In the genomic region with DNA sequence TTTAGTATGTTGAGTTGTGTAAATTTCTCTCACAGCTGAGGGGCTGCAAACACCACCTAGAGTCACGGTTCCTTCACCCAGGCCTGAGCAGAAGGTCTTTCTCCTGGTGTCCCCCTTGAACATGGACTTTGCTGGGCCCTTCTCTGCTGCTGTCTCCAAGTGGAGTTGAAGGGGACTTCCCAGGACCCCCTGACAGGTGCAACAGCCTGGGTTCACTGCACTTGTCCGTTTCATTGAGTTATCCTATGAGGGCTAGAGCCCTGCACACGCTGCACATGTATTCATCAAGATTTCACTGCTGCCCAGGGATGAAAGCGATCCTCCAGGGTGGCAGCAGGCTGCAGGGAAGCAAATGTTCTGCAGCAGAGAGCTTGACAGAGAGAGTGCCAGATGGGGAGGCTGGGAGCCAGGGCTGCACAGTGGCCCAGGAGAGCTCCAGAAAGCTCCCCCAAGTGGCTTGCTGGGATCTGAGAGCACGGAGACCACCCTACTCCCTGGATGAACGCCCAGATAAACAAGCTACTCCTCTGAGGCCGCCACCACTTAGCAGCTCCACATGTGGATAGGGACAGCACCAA, we compare ENCODE assay signal across 32 cellular contexts. TPM values are rescaled to one million over a fixed set of nuclear protein-coding genes. Genes with fewer than 3 reads are reported as not detected.
A peak's percentile ranks its signal among the peaks of the same experiment; 100 is the strongest.
DNase-seq lines count a peak whose midpoint lies in the region; ATAC-seq and TF ChIP-seq lines count a peak whose summit lies in the region.
"Had no signal": no experiment of that assay in that cellular context is flagged by ENCODE, and none has a peak within 500 bp of the region (broad histone marks: within the 10 kb centered on the region; RNA-seq: fewer than 3 reads in every experiment).

No MANE protein-coding gene starts in this region.

- peaks cover 6% of the 10 kb centered on the region for H3K27me3 Mint-ChIP-seq in glutamatergic neuron (ENCODE audit: unreplicated experiment)
- H3K27me3 Mint-ChIP-seq: activated CD4-positive, alpha-beta memory T cell treated with anti-CD3 and anti-CD28 coated beads for 36 hours; activated naive CD8-positive, alpha-beta T cell had no signal

- H4K20me1 ChIP-seq in SK-N-SH (ENCODE audit: insufficient read depth), result no peaks in the 10 kb centered on the region

- CTCF ChIA-PET in SK-N-SH (lab: Yijun Ruan, JAX), result interaction anchor here (0.7 to 7.2 kb wide), 8 partner anchors 12 to 548 kb away, joined by 3 to 36 read pairs (median 3); partner anchors contain the start of gene TMEM272

- intact Hi-C loops in esophagus muscularis mucosa (cut with DNase I), result no loop called here

- no peak; the same call in 2 of the 3 replicates for ATAC-seq in SK-N-SH treated with all-trans-retinoic acid at 6 μM for 48 hours
- ATAC-seq: activated CD4-positive, CD25-positive, alpha-beta regulatory T cell treated with anti-CD3 and anti-CD28 coated beads, Interleukin-2, amount 50 U/mL, for 24 hours; gastrocnemius medialis; left colon; Panc1; stimulated activated memory B cell treated with anti-CD40 and anti-IgM and Interleukin-4, amounts not matched to agents 10 μg/mL and 1 μg/mL and 100 μg/mL, for 72 hours had no signal

- H3K36me3 ChIP-seq in SK-N-SH (replicated peaks in 1 of 2; ENCODE audit: control insufficient read depth in 1 of 2, insufficient read depth in 2 of 2, low read length in 1 of 2) (no peaks in the 10 kb centered on the region), Peyer's patch (no peaks in the 10 kb centered on the region), esophagus muscularis mucosa (no peaks in the 10 kb centered on the region)
- H3K36me3 ChIP-seq: ascending aorta, cardiac muscle cell, gastrocnemius medialis, prostate gland, sigmoid colon had no signal

- H2AFZ ChIP-seq in SK-N-SH (ENCODE audit: low read depth), result no peak overlapping the region
- H2AFZ ChIP-seq: hepatocyte had no signal

- no peaks in the 10 kb centered on the region; the same call in 1 of the 2 replicates for H3K27me3 ChIP-seq in SK-N-SH (ENCODE audit: insufficient read depth)
- no peaks in the 10 kb centered on the region for H3K27me3 ChIP-seq in Peyer's patch
- no peaks in the 10 kb centered on the region for H3K27me3 ChIP-seq in esophagus muscularis mucosa
- H3K27me3 ChIP-seq: ascending aorta, cardiac muscle cell, gastrocnemius medialis, hepatocyte, sigmoid colon had no signal

- TF ChIP-seq RAD21 in SK-N-SH (IDR thresholded peaks at IDR 0.05; ENCODE audit: low read length), result no peak

- H3K9me3 Mint-ChIP-seq in glutamatergic neuron (ENCODE audit: unreplicated experiment), result peaks cover 6% of the 10 kb centered on the region
- H3K9me3 Mint-ChIP-seq: activated CD4-positive, alpha-beta memory T cell treated with anti-CD3 and anti-CD28 coated beads for 36 hours; stimulated activated memory B cell treated with anti-CD40 and anti-IgM and Interleukin-4, amounts not matched to agents 10 μg/mL and 1 μg/mL and 100 μg/mL, for 72 hours; type B pancreatic cell had no signal

- H3K4me3 ChIP-seq in SK-N-SH (ENCODE audit: low read depth in 2 of 2, low read length in 1 of 2) (no peak overlapping the region), Peyer's patch (no peak overlapping the region), esophagus muscularis mucosa (no peak overlapping the region)
- H3K4me3 ChIP-seq: ascending aorta, cardiac muscle cell, gastrocnemius medialis, hepatocyte, prostate gland, sigmoid colon had no signal

- DNase-seq in SK-N-SH (peak; percentile 43), DMS 273 treated with DMSO at 0.1 percent for 48 hours (lab: John Stamatoyannopoulos, UW) (peak; percentile 84), NCI-H2171 (lab: John Stamatoyannopoulos, UW) (peak; percentile 93), glutamatergic neuron (peak; percentile 72), Peyer's patch (no peak), esophagus muscularis mucosa (ENCODE audit: extremely low spot score) (no peak)
- no peak for DNase-seq in activated CD4-positive, CD25-positive, alpha-beta regulatory T cell (lab: John Stamatoyannopoulos, UW)
- DNase-seq: activated CD4-positive, alpha-beta memory T cell treated with anti-CD3 and anti-CD28 coated beads for 36 hours; Caco-2; gastrocnemius medialis; left colon; mesenchymal stem cell; MV-4-11; NCI-H187; sigmoid colon; stimulated activated CD4-positive, alpha-beta T cell treated with anti-CD3 and anti-CD28 coated beads, Interleukin-4, amount 100 ng/mL, for 4 hours had no signal

- no peaks in the 10 kb centered on the region for H3F3A ChIP-seq in SK-N-SH (replicated peaks; ENCODE audit: insufficient read depth)

- H3K9me2 ChIP-seq in SK-N-SH, result no peaks in the 10 kb centered on the region

- TF ChIP-seq POLR2A in Peyer's patch (IDR thresholded peaks at IDR 0.05) (no peak), esophagus muscularis mucosa (IDR thresholded peaks at IDR 0.05; ENCODE audit: low read depth) (no peak)

- H3K27ac ChIP-seq in SK-N-SH (ENCODE audit: low read depth in 2 of 2, low read length in 1 of 2) (no peak overlapping the region), Peyer's patch (no peak overlapping the region), esophagus muscularis mucosa (replicated peaks in 1 of 4) (no peak overlapping the region)
- H3K27ac ChIP-seq: ascending aorta, cardiac muscle cell, gastrocnemius medialis, hepatocyte, prostate gland, sigmoid colon had no signal

- H3K27ac Mint-ChIP-seq in glutamatergic neuron (ENCODE audit: unreplicated experiment), result peak overlapping the region; percentile 83
- H3K27ac Mint-ChIP-seq: activated CD4-positive, alpha-beta memory T cell treated with anti-CD3 and anti-CD28 coated beads for 36 hours; activated naive CD8-positive, alpha-beta T cell; stimulated activated memory B cell treated with anti-CD40 and anti-IgM and Interleukin-4, amounts not matched to agents 10 μg/mL and 1 μg/mL and 100 μg/mL, for 72 hours; type B pancreatic cell had no signal

- H3K79me2 ChIP-seq in SK-N-SH (ENCODE audit: insufficient read depth), result no peaks in the 10 kb centered on the region
- H3K79me2 ChIP-seq: hepatocyte had no signal

- no peak overlapping the region for H3K4me2 ChIP-seq in SK-N-SH
- H3K4me2 ChIP-seq: hepatocyte had no signal

- H3K9me3 ChIP-seq in SK-N-SH (no peaks in the 10 kb centered on the region), Peyer's patch (no peaks in the 10 kb centered on the region), esophagus muscularis mucosa (no peaks in the 10 kb centered on the region)
- H3K9me3 ChIP-seq: ascending aorta, Caco-2, gastrocnemius medialis, prostate gland, sigmoid colon had no signal

- peaks cover 2 to 8% of the 10 kb centered on the region in 2 experiments; a peak in 1 of 4 replicates for H3K4me1 ChIP-seq in SK-N-SH (ENCODE audit: control insufficient read depth in 1 of 2, insufficient read depth in 2 of 2, low read depth in 1 of 2, low read length in 1 of 2)
- no peaks in the 10 kb centered on the region for H3K4me1 ChIP-seq in Peyer's patch
- peaks cover 0 to 4% (median 2%) of the 10 kb centered on the region in 4 donors for H3K4me1 ChIP-seq in esophagus muscularis mucosa
- H3K4me1 ChIP-seq: ascending aorta, Caco-2, gastrocnemius medialis, prostate gland, sigmoid colon had no signal

- TF ChIP-seq EP300 in SK-N-SH (IDR thresholded peaks at IDR 0.05; ENCODE audit: borderline replicate concordance in 1 of 2, low read depth in 1 of 2, low read length in 1 of 2), result no peak
- no peak for TF ChIP-seq EP300 in esophagus muscularis mucosa (IDR thresholded peaks at IDR 0.05)

- no peaks in the 10 kb centered on the region for H3K36me3 Mint-ChIP-seq in glutamatergic neuron (ENCODE audit: unreplicated experiment)
- H3K36me3 Mint-ChIP-seq: activated CD4-positive, alpha-beta memory T cell treated with anti-CD3 and anti-CD28 coated beads for 36 hours; activated naive CD8-positive, alpha-beta T cell; stimulated activated memory B cell treated with anti-CD40 and anti-IgM and Interleukin-4, amounts not matched to agents 10 μg/mL and 1 μg/mL and 100 μg/mL, for 72 hours; type B pancreatic cell had no signal

- H3K9ac ChIP-seq in SK-N-SH, result no peak overlapping the region

- TF ChIP-seq CTCF in SK-N-SH (IDR thresholded peaks at IDR 0.05) (no peak), glutamatergic neuron (IDR thresholded peaks at IDR 0.05; ENCODE audit: partially characterized antibody, unreplicated experiment) (no peak), Peyer's patch (IDR thresholded peaks at IDR 0.05) (no peak), esophagus muscularis mucosa (IDR thresholded peaks at IDR 0.05) (no peak)

- H3K4me3 Mint-ChIP-seq in glutamatergic neuron (ENCODE audit: unreplicated experiment), result peak overlapping the region; percentile 66
- H3K4me3 Mint-ChIP-seq: activated CD4-positive, alpha-beta memory T cell treated with anti-CD3 and anti-CD28 coated beads for 36 hours; activated naive CD8-positive, alpha-beta T cell; stimulated activated memory B cell treated with anti-CD40 and anti-IgM and Interleukin-4, amounts not matched to agents 10 μg/mL and 1 μg/mL and 100 μg/mL, for 72 hours; type B pancreatic cell had no signal

- WGBS in SK-N-SH (ENCODE audit: low lambda C conversion rate), result 48% methylated on average over 7 of the region's 7 CpGs
- 75% methylated on average over 6 of the region's 7 CpGs for WGBS in esophagus muscularis mucosa

- peaks cover 35% of the 10 kb centered on the region for H3K4me1 Mint-ChIP-seq in glutamatergic neuron (ENCODE audit: low read depth, unreplicated experiment)

- POLR2A ChIA-PET in SK-N-SH (lab: Yijun Ruan, JAX), result no interaction called here

TF ChIP-seq in SK-N-SH treated with all-trans-retinoic acid at 6 μM for 48 hours, 23 proteins besides CTCF, POLR2A, EP300 and RAD21 (continues in another document):
- TF ChIP-seq GLIS3 (CRISPR knock-in tag; IDR thresholded peaks at IDR 0.05), result no peak

RNA-seq across cellular contexts. Expression of gene TMEM272, which starts 10.3 kb away (rescaled TPM):
- not detected in 2 replicates for polyA plus RNA-seq in SK-N-SH (2012; rRNA removed)
- polyA plus RNA-seq in SK-N-SH (2012; cell fraction: cytosol; rRNA removed), result under 0.01 TPM in 1 of 2 replicates, not detected in the other
- polyA plus RNA-seq in SK-N-SH (2012; cell fraction: nucleus; rRNA removed), result 0.02 TPM in 2 replicates
- total RNA-seq in glutamatergic neuron (ENCODE audit: unreplicated experiment), result 0.59 TPM
- total RNA-seq in Peyer's patch, result under 1 TPM in 2 of 4 donors, not detected in 2; 0.40 to 0.57 TPM
- not detected for total RNA-seq in esophagus muscularis mucosa
- total RNA-seq: ascending aorta, H4, LHCN-M2, NCI-H460 had no signal
- polyA plus RNA-seq: BJ, cardiac muscle cell had no signal

RNA-seq across cellular contexts. Expression of gene CCDC70, which starts 27.1 kb away (rescaled TPM):
- not detected in 2 replicates for polyA plus RNA-seq in SK-N-SH (2012; rRNA removed)
- polyA plus RNA-seq in SK-N-SH (2012; cell fraction: cytosol; rRNA removed), result not detected in 2 replicates
- 0.04 TPM in 1 of 2 replicates, not detected in the other for polyA plus RNA-seq in SK-N-SH (2012; cell fraction: nucleus; rRNA removed)
- not detected for total RNA-seq in glutamatergic neuron (ENCODE audit: unreplicated experiment)
- not detected for total RNA-seq in Peyer's patch
- not detected for total RNA-seq in esophagus muscularis mucosa
- total RNA-seq: activated CD4-positive, alpha-beta memory T cell treated with anti-CD3 and anti-CD28 coated beads for 36 hours; ascending aorta; Caco-2; cardiac muscle cell; gastrocnemius medialis; H4; hepatocyte; left colon; LHCN-M2; NCI-H460; sigmoid colon; SK-MEL-5; T-helper 1 cell treated with Interleukin-12 subunit alpha and Interleukin-12 subunit beta and Interleukin-4 antibody, amounts not matched to agents 30 ng/mL and 1 ng/mL, for 36 hours had no signal
- polyA plus RNA-seq: BJ, cardiac muscle cell, hepatocyte, sigmoid colon had no signal

RNA-seq across cellular contexts. Expression of gene DHRS12, which starts 30.7 kb away (rescaled TPM):
- 8.2 and 9.6 TPM in 2 replicates for polyA plus RNA-seq in SK-N-SH (2012; rRNA removed)
- 7.9 and 8.7 TPM in 2 replicates for polyA plus RNA-seq in SK-N-SH (2012; cell fraction: cytosol; rRNA removed)
- 16.4 and 17.1 TPM in 2 replicates for polyA plus RNA-seq in SK-N-SH (2012; cell fraction: nucleus; rRNA removed)
- total RNA-seq in glutamatergic neuron (ENCODE audit: unreplicated experiment) (19.8 TPM), Peyer's patch (10 to 100 TPM in 3 of 4 donors, 1 to 10 TPM in 1; 8.1 to 21.7 (median 12.5) TPM), esophagus muscularis mucosa (10 to 100 TPM; 10.3 to 18.6 (median 14.9) TPM)

Comparison
In these comparisons a context has a peak if more than half of its experiments do, and no peak if none do; other contexts are left out.
1. DNase-seq: peak in SK-N-SH (single experiment), DMS 273 treated with DMSO at 0.1 percent for 48 hours (single experiment), NCI-H2171 (single experiment) and glutamatergic neuron (single experiment); none in Peyer's patch (0 of 3), esophagus muscularis mucosa (single experiment) and activated CD4-positive, CD25-positive, alpha-beta regulatory T cell (0 of 4).